ENCODE assay signal across 15 cellular contexts in the genomic region with DNA sequence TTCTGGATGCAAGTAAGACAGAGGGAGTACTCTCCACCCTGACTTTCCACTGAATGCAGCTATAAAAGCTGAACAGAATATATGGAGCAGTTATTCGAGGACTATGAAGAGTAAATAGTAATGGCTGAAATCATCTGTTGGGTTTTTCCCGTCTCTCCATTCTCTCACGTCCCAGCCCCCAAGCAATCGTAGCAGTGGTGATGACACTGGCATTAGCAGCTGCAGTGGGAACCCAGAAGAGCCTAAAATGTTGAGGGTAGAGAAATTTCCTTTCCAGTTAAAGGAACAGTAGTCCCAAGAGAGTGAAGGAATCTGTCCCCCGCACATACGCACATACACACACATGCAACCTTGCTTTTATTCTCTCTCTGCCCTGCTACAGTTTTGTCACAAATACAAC. TPM values are rescaled to one million over a fixed set of nuclear protein-coding genes. Genes with fewer than 3 reads are reported as not detected.
DNase-seq lines count a peak whose midpoint lies in the region; TF ChIP-seq lines count a peak whose summit lies in the region.
"Had no signal": no experiment of that assay in that cellular context is flagged by ENCODE, and none has a peak within 500 bp of the region (broad histone marks: within the 10 kb centered on the region; RNA-seq: fewer than 3 reads in every experiment).

No MANE protein-coding gene starts in this region.

- TF ChIP-seq CTCF in smooth muscle cell (IDR thresholded peaks at IDR 0.05; ENCODE audit: borderline replicate concordance, insufficient read depth, poor library complexity, severe bottlenecking), result no peak

- no peak overlapping the region for H3K9ac ChIP-seq in smooth muscle cell (ENCODE audit: low read depth)

- no peaks in the 10 kb centered on the region for H3K9me3 ChIP-seq in smooth muscle cell (replicated peaks; ENCODE audit: low read depth)

- 43% methylated on average over 6 of the region's 6 CpGs for WGBS in smooth muscle cell (ENCODE audit: low lambda C conversion rate)

- no peaks in the 10 kb centered on the region for H3K27me3 ChIP-seq in smooth muscle cell (ENCODE audit: low read depth)

- H3K4me3 ChIP-seq in smooth muscle cell, result no peak overlapping the region

- H3K27ac ChIP-seq in smooth muscle cell (ENCODE audit: low read depth), result peak overlapping the region; percentile 47
- H3K27ac ChIP-seq: C4-2B had no signal

- H4K20me1 ChIP-seq in smooth muscle cell (ENCODE audit: low read depth), result peaks cover 82% of the 10 kb centered on the region

- DNase-seq in EL (peak; percentile 42), SHP77 (lab: John Stamatoyannopoulos, UW) (peak; percentile 46 to 69), hepatic stellate cell (ENCODE audit: low spot score) (peak; percentile 63), smooth muscle cell (lab: John Stamatoyannopoulos, UW; ENCODE audit: unreplicated experiment) (no peak), SKM-1 (lab: John Stamatoyannopoulos, UW; ENCODE audit: unreplicated experiment) (no peak)
- DNase-seq in effector CD4-positive, alpha-beta T cell, result no peak
- no peak for DNase-seq in activated T-cell treated with anti-CD3 and anti-CD28 coated beads, Interleukin-2, amount 50 U/mL, for 48 hours
- DNase-seq: DMS53, GDM1, NCI-H1436, NCI-H2081, NCI-H226, NCI-H526 treated with DMSO at 0.1 percent for 48 hours, PC-3 had no signal

- peaks cover 5% of the 10 kb centered on the region for H3K4me1 ChIP-seq in smooth muscle cell (ENCODE audit: low read depth)

- no peaks in the 10 kb centered on the region for H3K36me3 ChIP-seq in smooth muscle cell (ENCODE audit: low read depth)

- peaks cover 48% of the 10 kb centered on the region for H3K79me2 ChIP-seq in smooth muscle cell (ENCODE audit: low read depth)

- peak overlapping the region; percentile 74 for H3K4me2 ChIP-seq in smooth muscle cell

- no peak overlapping the region for H2AFZ ChIP-seq in smooth muscle cell (ENCODE audit: low read depth)

- H3F3A ChIP-seq in smooth muscle cell (ENCODE audit: low read depth), result peaks cover 6% of the 10 kb centered on the region

RNA-seq across cellular contexts. Expression of gene MED27, which starts 33.2 kb away (rescaled TPM):
- total RNA-seq in smooth muscle cell, result 22.1 and 24.0 TPM in 2 replicates
- 47.5 and 50.0 TPM in 2 replicates for polyA plus RNA-seq in smooth muscle cell

Comparison
In these comparisons a context has a peak if more than half of its experiments do, and no peak if none do; other contexts are left out.
1. DNase-seq: peak in EL (single experiment), SHP77 (2 of 2) and hepatic stellate cell (single experiment); none in smooth muscle cell (single experiment), effector CD4-positive, alpha-beta T cell (single experiment), SKM-1 (single experiment) and activated T-cell treated with anti-CD3 and anti-CD28 coated beads, Interleukin-2, amount 50 U/mL, for 48 hours (0 of 2).